10 cellular contexts compared by ENCODE assay signal in genomic region chr1:15028117-15028516, GRCh38.
DNase-seq lines count a peak whose midpoint lies in the region; ATAC-seq and TF ChIP-seq lines count a peak whose summit lies in the region.
"Had no signal": no experiment of that assay in that cellular context is flagged by ENCODE, and none has a peak within 500 bp of the region (broad histone marks: within the 10 kb centered on the region; RNA-seq: fewer than 3 reads in every experiment).

No MANE protein-coding gene starts in this region.

- no peaks in the 10 kb centered on the region for H3K27me3 ChIP-seq in kidney epithelial cell (ENCODE audit: control insufficient read depth, insufficient read depth, low read length)

- peak overlapping the region; percentile 55 for H3K27ac ChIP-seq in cingulate gyrus (ENCODE audit: low read depth, low read length)

- no peak overlapping the region for H3K4me3 ChIP-seq in HFF-Myc (replicated peaks; ENCODE audit: low read depth, low read length)
- H3K4me3 ChIP-seq in kidney epithelial cell (ENCODE audit: low read depth, low read length), result no peak overlapping the region
- H3K4me3 ChIP-seq: HAP-1 had no signal

- no peaks in the 10 kb centered on the region for H3K36me3 ChIP-seq in kidney epithelial cell (ENCODE audit: control insufficient read depth, insufficient read depth, low read length)
- H3K36me3 ChIP-seq: HAP-1 had no signal

- TF ChIP-seq CTCF in HFF-Myc (IDR thresholded peaks at IDR 0.05; ENCODE audit: low read depth, low read length, missing control alignments), result no peak
- no peak for TF ChIP-seq CTCF in kidney epithelial cell (IDR thresholded peaks at IDR 0.05; ENCODE audit: insufficient read depth, low read length, poor library complexity, severe bottlenecking)

- DNase-seq in HFF-Myc (ENCODE audit: extremely low read depth, low read depth) (peak; percentile 32), kidney epithelial cell (ENCODE audit: low read depth) (peak; percentile 98), stromal cell of bone marrow (ENCODE audit: low read depth) (peak; percentile 84)
- DNase-seq in effector CD4-positive, alpha-beta T cell, result no peak
- no peak for DNase-seq in activated CD4-positive, alpha-beta T cell treated with anti-CD3 and anti-CD28 coated beads, Interleukin-2, amount 50 U/mL, for 1 hour
- DNase-seq: activated gamma-delta T cell had no signal

- ATAC-seq in GM19452 (IDR thresholded peaks at IDR 0.05; ENCODE audit: unreplicated experiment), result no peak
- no peak for ATAC-seq in GM21381 (IDR thresholded peaks at IDR 0.05; ENCODE audit: unreplicated experiment)

Comparison
In these comparisons a context has a peak if more than half of its experiments do, and no peak if none do; other contexts are left out.
1. DNase-seq: peak in HFF-Myc (single experiment), kidney epithelial cell (single experiment) and stromal cell of bone marrow (single experiment); none in effector CD4-positive, alpha-beta T cell (single experiment) and activated CD4-positive, alpha-beta T cell treated with anti-CD3 and anti-CD28 coated beads, Interleukin-2, amount 50 U/mL, for 1 hour (single experiment).